In genomic region chr12:67069451-67070306, GRCh38 we compare ENCODE assay signal across 8 cellular contexts.
A peak's percentile ranks its signal among the peaks of the same experiment; 100 is the strongest.
DNase-seq lines count a peak whose midpoint lies in the region; ATAC-seq and TF ChIP-seq lines count a peak whose summit lies in the region.

No MANE protein-coding gene starts in this region.

- no peak for DNase-seq in AG10803 (ENCODE audit: low read depth)
- no peak for DNase-seq in Panc1 (ENCODE audit: low read depth, low spot score)
- DNase-seq in activated naive CD8-positive, alpha-beta T cell treated with anti-CD3 and anti-CD28 coated beads for 36 hours = peak; percentile 66
- DNase-seq in hepatocyte (ENCODE audit: low spot score) = peak; percentile 73
- DNase-seq in skeletal muscle cell (ENCODE audit: low read depth) = no peak
- no peak for DNase-seq in SHP77 treated with DMSO at 0.1 percent for 48 hours (lab: John Stamatoyannopoulos, UW)

- peak overlapping the region; percentile 41 for H3K4me3 ChIP-seq in AG10803 (ENCODE audit: low read length)
- H3K4me3 ChIP-seq in Panc1 (ENCODE audit: low read depth in 2 of 2, low read length in 2 of 2) = peak overlapping the region; percentile 42 to 58
- H3K4me3 ChIP-seq in hepatocyte = peak overlapping the region; percentile 91
- H3K4me3 ChIP-seq in skeletal muscle cell (ENCODE audit: low read depth, low read length) = peak overlapping the region; percentile 52

- H3K27me3 ChIP-seq in Panc1 (ENCODE audit: control insufficient read depth, insufficient read depth, low read length) (peaks cover 9% of the 10 kb centered on the region), hepatocyte (peaks cover 3% of the 10 kb centered on the region)

- peaks cover 28% of the 10 kb centered on the region for H3K79me2 ChIP-seq in hepatocyte

- no peaks in the 10 kb centered on the region for H3K9me3 Mint-ChIP-seq in activated naive CD8-positive, alpha-beta T cell treated with anti-CD3 and anti-CD28 coated beads for 36 hours

- H2AFZ ChIP-seq in hepatocyte = peak overlapping the region; percentile 88

- no TSS peak for BruUV-seq in Panc1 (replicated peaks; lab: Mats Ljungman, UMichigan)

- peak overlapping the region; percentile 81 for H3K4me3 Mint-ChIP-seq in activated naive CD8-positive, alpha-beta T cell treated with anti-CD3 and anti-CD28 coated beads for 36 hours

- H3K4me1 ChIP-seq in Panc1 (ENCODE audit: control insufficient read depth, insufficient read depth, low read length) (no peaks in the 10 kb centered on the region; the same call in 1 of the 2 replicates), hepatocyte (ENCODE audit: insufficient read depth) (peaks cover 13% of the 10 kb centered on the region)

- CTCF ChIA-PET in Panc1 (lab: Charles Lee) = no interaction called here

- H3K27ac ChIP-seq in Panc1 (ENCODE audit: low read length) = no peak overlapping the region
- H3K27ac ChIP-seq in hepatocyte = peak overlapping the region; percentile 80

- H3K27ac Mint-ChIP-seq in activated naive CD8-positive, alpha-beta T cell treated with anti-CD3 and anti-CD28 coated beads for 36 hours = peak overlapping the region; percentile 69

- H3K9me2 ChIP-seq in hepatocyte (replicated peaks; ENCODE audit: insufficient read depth) = no peaks in the 10 kb centered on the region

- H3K36me3 ChIP-seq in Panc1 (ENCODE audit: control insufficient read depth, insufficient read depth, low read length) = no peaks in the 10 kb centered on the region
- H3K36me3 ChIP-seq in hepatocyte (replicated peaks; ENCODE audit: insufficient read depth, low read depth) = no peaks in the 10 kb centered on the region

- peak overlapping the region; percentile 95 for H3K4me2 ChIP-seq in hepatocyte

- no peaks in the 10 kb centered on the region for H3K36me3 Mint-ChIP-seq in activated naive CD8-positive, alpha-beta T cell treated with anti-CD3 and anti-CD28 coated beads for 36 hours

- intact Hi-C loops in Panc1 (cut with micrococcal nuclease; ENCODE audit: unreplicated experiment) = no loop called here

- peaks cover 40% of the 10 kb centered on the region for H3K27me3 Mint-ChIP-seq in activated naive CD8-positive, alpha-beta T cell treated with anti-CD3 and anti-CD28 coated beads for 36 hours

- no peak for TF ChIP-seq CTCF in AG10803 (conservative IDR thresholded peaks at IDR 0.05; ENCODE audit: low read length)
- TF ChIP-seq CTCF in Panc1 (IDR thresholded peaks at IDR 0.05) = peak; percentile 32
- TF ChIP-seq CTCF in hepatocyte (IDR thresholded peaks at IDR 0.05; ENCODE audit: poor library complexity) = no peak

- H4K20me1 ChIP-seq in hepatocyte (ENCODE audit: insufficient read depth, poor library complexity, severe bottlenecking) = peaks cover 5% of the 10 kb centered on the region

- peaks cover 22% of the 10 kb centered on the region for H3K4me1 Mint-ChIP-seq in activated naive CD8-positive, alpha-beta T cell treated with anti-CD3 and anti-CD28 coated beads for 36 hours

- ATAC-seq in GM18907 (IDR thresholded peaks at IDR 0.05; ENCODE audit: unreplicated experiment) (peak; percentile 66), HG03196 (IDR thresholded peaks at IDR 0.05; ENCODE audit: unreplicated experiment) (peak; percentile 40), Panc1 (peak; percentile 83)

- POLR2A ChIA-PET in Panc1 (lab: Charles Lee) = no interaction called here

- H3K9me3 ChIP-seq in Panc1 (ENCODE audit: control insufficient read depth, insufficient read depth, low read depth, low read length) (no peaks in the 10 kb centered on the region), hepatocyte (ENCODE audit: low read depth) (no peaks in the 10 kb centered on the region)

- WGBS in hepatocyte (ENCODE audit: low lambda C conversion rate, missing lambda C conversion rate) = 3% methylated on average over 58 of the region's 68 CpGs

- in situ Hi-C loops in Panc1 (cut with HindIII; ENCODE audit: low pct_unique_long_range_greater_than_20kb, low sequenced_read_pairs) = no loop called here

Comparison
In these comparisons a context has a peak if more than half of its experiments do, and no peak if none do; other contexts are left out.
1. DNase-seq: peak in activated naive CD8-positive, alpha-beta T cell treated with anti-CD3 and anti-CD28 coated beads for 36 hours (single experiment) and hepatocyte (single experiment); none in AG10803 (single experiment), Panc1 (single experiment), skeletal muscle cell (single experiment) and SHP77 treated with DMSO at 0.1 percent for 48 hours (single experiment).
2. H3K4me3 ChIP-seq: peak in every context shown above with its lines; median percentile 91 in hepatocyte; 52 in skeletal muscle cell; 50 in Panc1; 41 in AG10803.
3. Peak in every context shown above with its lines, with median percentiles within 50 percentile points of each other: ATAC-seq.